ENCODE assay signal across 32 cellular contexts in genomic region chr15:62421289-62421688, GRCh38.
"Had no signal": no experiment of that assay in that cellular context is flagged by ENCODE, and none has a peak within 500 bp of the region (broad histone marks: within the 10 kb centered on the region; RNA-seq: fewer than 3 reads in every experiment).

No MANE protein-coding gene starts in this region.

- H3K27ac ChIP-seq: breast epithelium, cardiac muscle cell, colonic mucosa, esophagus muscularis mucosa, foreskin keratinocyte, gastrocnemius medialis, WERI-Rb-1 had no signal

- H3K4me3 ChIP-seq: ascending aorta, breast epithelium, cardiac muscle cell, colonic mucosa, esophagus muscularis mucosa, gastrocnemius medialis had no signal

- H3K27me3 ChIP-seq: ascending aorta, breast epithelium, colonic mucosa, esophagus muscularis mucosa, foreskin keratinocyte, gastrocnemius medialis had no signal

- H3K27me3 Mint-ChIP-seq: activated B cell treated with CpG ODN at 0.5 μM for 24 hours; activated naive CD8-positive, alpha-beta T cell treated with anti-CD3 and anti-CD28 coated beads, Interleukin-2, amount 10 ng/mL, durations not matched to agents 7 days and 5 days; brain had no signal

- H3K4me1 Mint-ChIP-seq: activated B cell treated with CpG ODN at 0.5 μM for 24 hours; activated CD4-positive, alpha-beta T cell treated with anti-CD3 and anti-CD28 coated beads, Interleukin-2, amount 10 ng/mL, durations not matched to agents 24 days and 14 days; activated CD8-positive, alpha-beta memory T cell treated with anti-CD3 and anti-CD28 coated beads, Interleukin-2, amount 10 ng/mL, durations not matched to agents 7 days and 5 days; activated naive CD4-positive, alpha-beta T cell treated with anti-CD3 and anti-CD28 coated beads, Interleukin-2, amount 10 ng/mL, durations not matched to agents 7 days and 5 days; T-helper 17 cell had no signal

- H3K36me3 ChIP-seq: ascending aorta, breast epithelium, cardiac muscle cell, colonic mucosa, esophagus muscularis mucosa, gastrocnemius medialis, WERI-Rb-1 had no signal

- ATAC-seq: activated CD4-positive, CD25-positive, alpha-beta regulatory T cell treated with anti-CD3 and anti-CD28 coated beads, Interleukin-2, amount 50 U/mL, for 24 hours; activated CD8-positive, alpha-beta memory T cell treated with anti-CD3 and anti-CD28 coated beads, Interleukin-2, amount 10 ng/mL, durations not matched to agents 7 days and 5 days; activated CD8-positive, alpha-beta T cell treated with anti-CD3 and anti-CD28 coated beads, Interleukin-2, amount 10 ng/mL, durations not matched to agents 7 days and 5 days; activated naive CD4-positive, alpha-beta T cell treated with anti-CD3 and anti-CD28 coated beads, Interleukin-2, amount 50 U/mL, for 72 hours; foreskin keratinocyte; gastrocnemius medialis; T-helper 17 cell had no signal

- H3K4me1 ChIP-seq: breast epithelium, colonic mucosa, foreskin keratinocyte had no signal

- H3K27ac Mint-ChIP-seq: activated B cell treated with CpG ODN at 0.5 μM for 24 hours; activated CD4-positive, alpha-beta memory T cell treated with anti-CD3 and anti-CD28 coated beads for 36 hours; activated CD4-positive, alpha-beta T cell treated with anti-CD3 and anti-CD28 coated beads, Interleukin-2, amount 10 ng/mL, durations not matched to agents 24 days and 14 days; activated CD8-positive, alpha-beta memory T cell treated with anti-CD3 and anti-CD28 coated beads, Interleukin-2, amount 10 ng/mL, durations not matched to agents 7 days and 5 days; activated CD8-positive, alpha-beta T cell treated with anti-CD3 and anti-CD28 coated beads, Interleukin-2, amount 10 ng/mL, durations not matched to agents 7 days and 5 days; activated naive CD4-positive, alpha-beta T cell treated with anti-CD3 and anti-CD28 coated beads, Interleukin-2, amount 10 ng/mL, durations not matched to agents 7 days and 5 days; activated naive CD4-positive, alpha-beta T cell treated with anti-CD3 and anti-CD28 coated beads, Interleukin-2, amount 50 U/mL, for 72 hours; activated naive CD8-positive, alpha-beta T cell treated with anti-CD3 and anti-CD28 coated beads, Interleukin-2, amount 10 ng/mL, durations not matched to agents 7 days and 5 days; brain; T-helper 17 cell; T-helper 2 cell treated with Interferon-gamma antibody and Interleukin-4, amounts not matched to agents 5 μg/mL and 100 μg/mL, for 36 hours had no signal

- DNase-seq: activated B cell treated with CpG ODN at 0.5 μM for 24 hours; activated CD4-positive, alpha-beta memory T cell treated with anti-CD3 and anti-CD28 coated beads for 36 hours; activated CD4-positive, alpha-beta T cell treated with anti-CD3 and anti-CD28 coated beads, Interleukin-2, amount 10 ng/mL, durations not matched to agents 24 days and 14 days; activated CD8-positive, alpha-beta memory T cell treated with anti-CD3 and anti-CD28 coated beads, Interleukin-2, amount 10 ng/mL, durations not matched to agents 7 days and 5 days; activated CD8-positive, alpha-beta memory T cell treated with anti-CD3 and anti-CD28 coated beads, Interleukin-2, amount 50 U/mL, for 4 hours; activated CD8-positive, alpha-beta T cell treated with anti-CD3 and anti-CD28 coated beads, Interleukin-2, amount 10 ng/mL, durations not matched to agents 7 days and 5 days; activated gamma-delta T cell; activated naive CD4-positive, alpha-beta T cell; activated naive CD4-positive, alpha-beta T cell treated with anti-CD3 and anti-CD28 coated beads, Interleukin-2, amount 10 ng/mL, durations not matched to agents 7 days and 5 days; activated naive CD8-positive, alpha-beta T cell treated with anti-CD3 and anti-CD28 coated beads, Interleukin-2, amount 10 ng/mL, durations not matched to agents 7 days and 5 days; activated T-cell treated with anti-CD3 and anti-CD28 coated beads, Interleukin-2, amount 50 U/mL, for 1 hour; activated T-cell treated with anti-CD3 and anti-CD28 coated beads, Interleukin-2, amount 50 U/mL, for 48 hours; central memory CD4-positive, alpha-beta T cell; cerebellar nuclear complex; colonic mucosa; effector CD8-positive, alpha-beta T cell; erythroblast; foreskin keratinocyte; gastrocnemius medialis; glutamatergic neuron; T-helper 1 cell; T-helper 17 cell; T1000; WERI-Rb-1 had no signal

- H3K36me3 Mint-ChIP-seq: activated CD4-positive, alpha-beta memory T cell treated with anti-CD3 and anti-CD28 coated beads for 36 hours; activated CD8-positive, alpha-beta memory T cell treated with anti-CD3 and anti-CD28 coated beads, Interleukin-2, amount 10 ng/mL, durations not matched to agents 7 days and 5 days; activated naive CD4-positive, alpha-beta T cell treated with anti-CD3 and anti-CD28 coated beads, Interleukin-2, amount 10 ng/mL, durations not matched to agents 7 days and 5 days; activated naive CD4-positive, alpha-beta T cell treated with anti-CD3 and anti-CD28 coated beads, Interleukin-2, amount 50 U/mL, for 72 hours; activated naive CD8-positive, alpha-beta T cell treated with anti-CD3 and anti-CD28 coated beads, Interleukin-2, amount 10 ng/mL, durations not matched to agents 7 days and 5 days had no signal

- H3K9me3 Mint-ChIP-seq: activated CD4-positive, alpha-beta T cell treated with anti-CD3 and anti-CD28 coated beads, Interleukin-2, amount 10 ng/mL, durations not matched to agents 24 days and 14 days; activated naive CD4-positive, alpha-beta T cell treated with anti-CD3 and anti-CD28 coated beads, Interleukin-2, amount 50 U/mL, for 72 hours; T-helper 2 cell treated with Interferon-gamma antibody and Interleukin-4, amounts not matched to agents 5 μg/mL and 100 μg/mL, for 36 hours had no signal

- H3K4me3 Mint-ChIP-seq: activated B cell treated with CpG ODN at 0.5 μM for 24 hours; activated CD4-positive, alpha-beta memory T cell treated with anti-CD3 and anti-CD28 coated beads for 36 hours; activated CD4-positive, alpha-beta T cell treated with anti-CD3 and anti-CD28 coated beads, Interleukin-2, amount 10 ng/mL, durations not matched to agents 24 days and 14 days; activated CD8-positive, alpha-beta memory T cell treated with anti-CD3 and anti-CD28 coated beads, Interleukin-2, amount 10 ng/mL, durations not matched to agents 7 days and 5 days; activated CD8-positive, alpha-beta T cell treated with anti-CD3 and anti-CD28 coated beads, Interleukin-2, amount 10 ng/mL, durations not matched to agents 7 days and 5 days; activated naive CD4-positive, alpha-beta T cell treated with anti-CD3 and anti-CD28 coated beads, Interleukin-2, amount 10 ng/mL, durations not matched to agents 7 days and 5 days; activated naive CD8-positive, alpha-beta T cell treated with anti-CD3 and anti-CD28 coated beads, Interleukin-2, amount 10 ng/mL, durations not matched to agents 7 days and 5 days; brain; T-helper 17 cell; T-helper 2 cell treated with Interferon-gamma antibody and Interleukin-4, amounts not matched to agents 5 μg/mL and 100 μg/mL, for 36 hours had no signal

- H3K9me3 ChIP-seq: ascending aorta, breast epithelium, colonic mucosa, esophagus muscularis mucosa, gastrocnemius medialis had no signal
